In the genomic region with DNA sequence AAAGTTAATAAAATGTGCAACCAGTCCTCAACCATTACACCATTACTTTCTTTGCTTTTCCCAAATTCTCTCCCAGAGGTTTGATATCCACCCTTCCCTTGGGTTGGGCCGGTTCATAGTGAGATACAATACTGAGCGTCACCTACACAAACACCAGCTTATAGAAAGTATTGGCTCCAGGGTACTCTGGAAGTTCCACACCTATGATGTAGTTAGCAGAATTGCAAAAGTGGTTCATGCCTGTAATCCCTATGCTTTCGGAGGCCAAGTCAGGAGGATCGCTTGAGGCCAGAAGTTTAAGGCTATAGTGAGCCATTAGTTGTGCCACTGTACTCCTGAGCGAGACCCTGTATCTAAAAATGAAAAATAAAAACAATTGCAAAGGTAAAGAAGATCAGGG, we compare ENCODE assay signal across 10 cellular contexts.
"Had no signal": no experiment of that assay in that cellular context is flagged by ENCODE, and none has a peak within 500 bp of the region (broad histone marks: within the 10 kb centered on the region; RNA-seq: fewer than 3 reads in every experiment).

No MANE protein-coding gene starts in this region.

- H3K27ac ChIP-seq: GM23248 had no signal

- H3K4me3 ChIP-seq: GM23248, GM23338, HAP-1 had no signal

- H3K9me3 ChIP-seq: HAP-1 had no signal

- H3K4me2 ChIP-seq: GM23338 had no signal

- H2AFZ ChIP-seq: GM23248, GM23338 had no signal

- ATAC-seq: GM23338, HCT116 had no signal

- FAIRE-seq: H1 had no signal

- H3K4me1 ChIP-seq: HAP-1 had no signal

- H3K9ac ChIP-seq: GM23248 had no signal

- DNase-seq: GM23248, GOT3, H7, H9, HCEC 1CT, HFFc6 had no signal
